Comparison of ENCODE assay signal across 8 cellular contexts in the genomic region with DNA sequence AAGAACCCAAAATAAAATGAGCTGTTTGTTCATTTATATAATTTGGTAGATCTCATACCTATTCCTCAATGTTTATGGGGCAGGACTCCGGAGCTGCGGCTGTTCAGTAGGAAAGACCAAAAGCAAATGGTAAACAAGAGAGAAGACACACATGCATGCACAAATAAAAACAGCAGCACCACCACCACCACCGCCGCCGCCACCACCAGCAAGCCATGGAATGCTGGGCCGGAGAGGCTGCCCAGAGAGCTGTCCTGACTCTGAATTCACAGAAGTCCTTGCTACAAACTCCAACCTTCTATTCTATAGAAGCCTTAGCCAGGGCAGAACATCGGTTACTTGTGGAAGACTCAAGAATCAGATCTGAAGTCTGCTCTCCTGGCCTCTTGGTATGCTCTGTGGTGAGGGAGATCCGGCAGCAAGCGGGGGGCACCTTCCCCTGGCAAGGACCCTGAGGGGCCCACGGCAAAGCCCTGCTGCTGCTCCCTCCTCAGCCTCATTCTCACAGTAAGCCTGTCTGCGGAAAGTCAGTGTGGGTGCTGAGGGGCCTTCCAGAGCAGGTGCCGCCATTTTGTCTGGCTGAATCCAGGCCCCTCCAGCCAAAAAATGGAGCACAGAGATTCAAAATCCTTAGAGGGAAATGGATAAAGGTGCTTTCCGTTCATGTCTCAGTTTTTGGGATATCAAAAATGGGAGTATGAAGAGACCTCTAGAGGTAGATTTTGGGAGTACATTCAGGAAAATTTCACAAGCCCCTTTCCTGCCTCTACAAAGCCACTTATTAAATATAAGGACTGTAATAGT. TPM values are rescaled to one million over a fixed set of nuclear protein-coding genes. Genes with fewer than 3 reads are reported as not detected.
A peak's percentile ranks its signal among the peaks of the same experiment; 100 is the strongest.
DNase-seq lines count a peak whose midpoint lies in the region; ATAC-seq and TF ChIP-seq lines count a peak whose summit lies in the region.

No MANE protein-coding gene starts in this region.

- H3K4me3 ChIP-seq in IMR-90 (ENCODE audit: insufficient read depth, low read depth, low read length) (no peak overlapping the region), kidney epithelial cell (ENCODE audit: low read depth, low read length) (no peak overlapping the region)

- intact Hi-C loops in IMR-90 (cut with micrococcal nuclease) = loop anchor here (1.0 kb wide), 1 partner anchor 133 kb away; no protein-coding TSS in a partner anchor

- in situ Hi-C loops in IMR-90 (cut with MboI; ENCODE audit: low sequenced_read_pairs) = no loop called here

- H3K4ac ChIP-seq in IMR-90 (ENCODE audit: low read depth, low read length) = no peak overlapping the region

- no peak overlapping the region for H3K14ac ChIP-seq in IMR-90 (replicated peaks; ENCODE audit: low read depth, low read length)

- BruUV-seq in IMR-90 (replicated peaks; lab: Mats Ljungman, UMichigan) = no TSS peak

- POLR2A ChIA-PET in IMR-90 (lab: Charles Lee; ENCODE audit: unreplicated experiment) = no interaction called here

- H3K4me3 Mint-ChIP-seq in activated T-cell treated with anti-CD3 and anti-CD28 coated beads, Interleukin-2, amount 50 U/mL, for 72 hours = no peak overlapping the region

- H2AFZ ChIP-seq in IMR-90 (replicated peaks; ENCODE audit: low read length, poor library complexity) = no peak overlapping the region

- CTCF ChIA-PET in IMR-90 (lab: Yijun Ruan, JAX) = no interaction called here

- peak; percentile 55 for TF ChIP-seq CTCF in IMR-90 (conservative IDR thresholded peaks at IDR 0.05; ENCODE audit: low read depth, low read length)
- TF ChIP-seq CTCF in VCaP (conservative IDR thresholded peaks at IDR 0.05) = peak; percentile 77
- peak; percentile 58 for TF ChIP-seq CTCF in kidney epithelial cell (IDR thresholded peaks at IDR 0.05; ENCODE audit: insufficient read depth, low read length, poor library complexity, severe bottlenecking)

- peaks cover 60% of the 10 kb centered on the region for H3K4me1 Mint-ChIP-seq in activated T-cell treated with anti-CD3 and anti-CD28 coated beads, Interleukin-2, amount 50 U/mL, for 72 hours (ENCODE audit: low read depth)

- H4K20me1 ChIP-seq in IMR-90 (ENCODE audit: insufficient read depth, low read length) = no peaks in the 10 kb centered on the region

- DNase-seq in COLO829 (ENCODE audit: low spot score) (peak; percentile 43), IMR-90 (peak; percentile 26), kidney epithelial cell (ENCODE audit: low read depth) (no peak), GM19238 (ENCODE audit: insufficient read length, low spot score) (no peak), NCI-H1048 (lab: John Stamatoyannopoulos, UW) (no peak)
- no peak for DNase-seq in activated T-cell treated with anti-CD3 and anti-CD28 coated beads, Interleukin-2, amount 50 U/mL, for 72 hours

- H3K27ac ChIP-seq in IMR-90 (ENCODE audit: insufficient read depth, low read length) = no peak overlapping the region
- peak overlapping the region; percentile 10; the same call in 1 of the 2 replicates for H3K27ac ChIP-seq in VCaP

- no peak overlapping the region for H4K91ac ChIP-seq in IMR-90 (ENCODE audit: insufficient read depth, low read depth, low read length)

- H4K5ac ChIP-seq in IMR-90 (ENCODE audit: low read depth, low read length) = no peak overlapping the region

- H4K8ac ChIP-seq in IMR-90 (ENCODE audit: low read depth in 2 of 2, low read length in 2 of 2) = no peak overlapping the region

- no peaks in the 10 kb centered on the region; the same call in 1 of the 2 replicates for H3K4me1 ChIP-seq in IMR-90 (ENCODE audit: control insufficient read depth, insufficient read depth, low read length)

- no peak overlapping the region for H3K18ac ChIP-seq in IMR-90 (ENCODE audit: low read depth, low read length)

- 50% methylated on average over 2 of the region's 13 CpGs; no CpG with 5 or more reads in 1 of the 2 experiments for WGBS in IMR-90 (ENCODE audit: extremely low coverage in 2 of 2, insufficient read length in 1 of 2), 2 experiments

- ATAC-seq in IMR-90 (ENCODE audit: low read depth) (peak; percentile 57), GM21576 (IDR thresholded peaks at IDR 0.05; ENCODE audit: unreplicated experiment) (no peak)
- ATAC-seq in activated T-cell treated with anti-CD3 and anti-CD28 coated beads, Interleukin-2, amount 50 U/mL, for 72 hours (replicated peaks in 1 of 2) = no peak

- no peak overlapping the region for H3K23ac ChIP-seq in IMR-90 (ENCODE audit: low read depth, low read length)

- no peaks in the 10 kb centered on the region for H3K27me3 Mint-ChIP-seq in activated T-cell treated with anti-CD3 and anti-CD28 coated beads, Interleukin-2, amount 50 U/mL, for 72 hours (ENCODE audit: low read depth)

- H3K56ac ChIP-seq in IMR-90 (ENCODE audit: extremely low read depth, insufficient read depth, low read length) = no peak overlapping the region

- no peaks in the 10 kb centered on the region for H3K9me3 ChIP-seq in IMR-90 (ENCODE audit: control insufficient read depth, insufficient read depth, low read length)

- no peak overlapping the region for H2AK5ac ChIP-seq in IMR-90 (ENCODE audit: low read depth, low read length)

- H3K36me3 ChIP-seq in IMR-90 (ENCODE audit: control insufficient read depth, insufficient read depth, low read length) (no peaks in the 10 kb centered on the region), kidney epithelial cell (ENCODE audit: control insufficient read depth, insufficient read depth, low read length) (no peaks in the 10 kb centered on the region)

- H2BK120ac ChIP-seq in IMR-90 (ENCODE audit: low read depth, low read length) = no peak overlapping the region

- H2BK5ac ChIP-seq in IMR-90 (ENCODE audit: low read depth, low read length, poor library complexity, severe bottlenecking) = no peak overlapping the region

- no peak for TF ChIP-seq POLR2A in IMR-90 (IDR thresholded peaks at IDR 0.05; ENCODE audit: low read depth, low read length)

- no peaks in the 10 kb centered on the region; the same call in 1 of the 2 replicates for H3K9me1 ChIP-seq in IMR-90 (ENCODE audit: insufficient read depth, low read length)

- no peak overlapping the region for H3K9ac ChIP-seq in IMR-90 (ENCODE audit: low read depth, low read length)

- dilution Hi-C loops in IMR-90 (cut with HindIII; ENCODE audit: low sequenced_read_pairs, unreplicated experiment) = no loop called here

- no peak overlapping the region for H2BK15ac ChIP-seq in IMR-90 (ENCODE audit: low read depth, low read length)

- H2AK9ac ChIP-seq in IMR-90 (replicated peaks; ENCODE audit: low read depth, low read length, poor library complexity) = no peak overlapping the region

- H3K79me1 ChIP-seq in IMR-90 (ENCODE audit: low read depth in 1 of 2, low read length in 2 of 2) = no peaks in the 10 kb centered on the region

- peaks cover 5 to 22% of the 10 kb centered on the region in 2 donors for H3K36me3 Mint-ChIP-seq in activated T-cell treated with anti-CD3 and anti-CD28 coated beads, Interleukin-2, amount 50 U/mL, for 72 hours (ENCODE audit: insufficient read depth in 2 of 2)

- TF ChIP-seq RAD21 in IMR-90 (IDR thresholded peaks at IDR 0.05; ENCODE audit: low read length) = peak; percentile 44

- H3K27me3 ChIP-seq in IMR-90 (ENCODE audit: control insufficient read depth, insufficient read depth, low read length) (peaks cover 12% of the 10 kb centered on the region), kidney epithelial cell (ENCODE audit: control insufficient read depth, insufficient read depth, low read length) (no peaks in the 10 kb centered on the region)

- no peak overlapping the region for H3K4me2 ChIP-seq in IMR-90 (ENCODE audit: low read depth, low read length)

- no peak overlapping the region for H2BK20ac ChIP-seq in IMR-90 (ENCODE audit: low read depth, low read length)

- H3K9me3 Mint-ChIP-seq in activated T-cell treated with anti-CD3 and anti-CD28 coated beads, Interleukin-2, amount 50 U/mL, for 72 hours = no peaks in the 10 kb centered on the region

- no peak overlapping the region for H3K27ac Mint-ChIP-seq in activated T-cell treated with anti-CD3 and anti-CD28 coated beads, Interleukin-2, amount 50 U/mL, for 72 hours

TF ChIP-seq in IMR-90, 13 proteins besides CTCF, POLR2A, EP300 and RAD21:
- peak; percentile 31 for TF ChIP-seq SMC3 (IDR thresholded peaks at IDR 0.05; ENCODE audit: low read depth, low read length)
- TF ChIP-seq CEBPB (IDR thresholded peaks at IDR 0.05; ENCODE audit: low read depth, low read length) = no peak

RNA-seq across cellular contexts. Expression of gene FOXJ1, which starts 6.4 kb away (rescaled TPM):
- total RNA-seq in IMR-90 (2012; rRNA removed) (not detected in 2 replicates), kidney epithelial cell (2.3 and 3.0 TPM in 2 replicates)
- polyA plus RNA-seq in IMR-90 (2012; rRNA removed) = 0.05 TPM in 1 of 2 replicates, not detected in the other
- polyA plus RNA-seq in IMR-90 (2012; cell fraction: cytosol; rRNA removed) = 0.01 TPM in 1 of 2 replicates, not detected in the other
- 0.03 TPM in 2 replicates for polyA plus RNA-seq in IMR-90 (2012; cell fraction: nucleus; rRNA removed; ENCODE audit: low replicate concordance)
- total RNA-seq in activated T-cell treated with anti-CD3 and anti-CD28 coated beads, Interleukin-2, amount 50 U/mL, for 72 hours = 1 to 10 TPM; 1.4 to 1.5 TPM

RNA-seq across cellular contexts. Expression of gene EXOC7, which starts 43.8 kb away (rescaled TPM):
- total RNA-seq in IMR-90 (2012; rRNA removed) (98.9 and 118 TPM in 2 replicates), kidney epithelial cell (80.1 and 88.9 TPM in 2 replicates)
- polyA plus RNA-seq in IMR-90 (2012; rRNA removed) = 85.9 and 89.5 TPM in 2 replicates
- polyA plus RNA-seq in IMR-90 (2012; cell fraction: cytosol; rRNA removed) = 35.6 and 57.4 TPM in 2 replicates
- polyA plus RNA-seq in IMR-90 (2012; cell fraction: nucleus; rRNA removed; ENCODE audit: low replicate concordance) = 192 and 276 TPM in 2 replicates
- 10 to 100 TPM; 66.7 to 77.8 TPM for total RNA-seq in activated T-cell treated with anti-CD3 and anti-CD28 coated beads, Interleukin-2, amount 50 U/mL, for 72 hours

Comparison
In these comparisons a context has a peak if more than half of its experiments do, and no peak if none do; other contexts are left out.
1. DNase-seq: peak in COLO829 (single experiment) and IMR-90 (single experiment); none in kidney epithelial cell (single experiment), GM19238 (single experiment), activated T-cell treated with anti-CD3 and anti-CD28 coated beads, Interleukin-2, amount 50 U/mL, for 72 hours (0 of 2) and NCI-H1048 (single experiment).
2. Peak in every context shown above with its lines, with median percentiles within 50 percentile points of each other: CTCF ChIP-seq.